ENCODE assay signal across 8 cellular contexts in the genomic region with DNA sequence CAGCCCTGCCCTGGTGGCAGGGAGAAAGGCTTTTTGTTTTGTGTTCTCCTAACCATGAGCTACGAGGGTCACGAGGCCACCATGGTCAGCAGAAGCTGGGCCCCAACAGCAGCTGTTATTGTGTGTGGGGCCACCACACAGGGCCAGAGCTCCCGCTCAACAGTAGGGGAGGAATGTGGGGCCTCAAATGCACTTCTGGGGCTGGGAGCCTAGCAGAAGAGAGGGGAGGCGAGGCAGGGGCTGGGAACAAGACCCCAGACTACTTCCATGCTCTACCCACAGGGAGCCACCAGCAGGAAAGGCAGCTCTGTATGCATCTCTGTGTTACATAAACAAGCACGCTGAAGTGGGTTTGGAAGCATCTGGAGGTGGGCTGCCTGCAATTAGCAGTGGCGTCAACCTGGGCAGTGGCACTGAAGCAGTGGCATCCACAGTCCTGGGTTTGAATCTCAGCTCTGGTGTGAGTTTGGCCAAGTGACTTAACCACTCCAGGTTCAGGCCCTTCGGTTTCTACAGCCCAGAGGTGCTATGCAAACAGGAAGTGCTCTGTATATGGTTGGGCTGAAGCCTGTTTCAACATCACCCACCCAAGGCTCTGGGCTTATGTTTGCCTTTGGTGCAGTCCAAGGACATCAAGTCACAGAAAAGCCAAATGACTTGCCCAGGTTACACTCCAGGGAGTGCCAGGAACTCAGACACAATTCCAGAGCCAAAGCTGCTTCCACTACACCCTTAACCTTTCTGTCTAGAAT. TPM values are rescaled to one million over a fixed set of nuclear protein-coding genes. Genes with fewer than 3 reads are reported as not detected.
DNase-seq lines count a peak whose midpoint lies in the region; ATAC-seq and TF ChIP-seq lines count a peak whose summit lies in the region.
"Had no signal": no experiment of that assay in that cellular context is flagged by ENCODE, and none has a peak within 500 bp of the region (broad histone marks: within the 10 kb centered on the region; RNA-seq: fewer than 3 reads in every experiment).

No MANE protein-coding gene starts in this region.

- CTCF ChIA-PET in activated B cell treated with CpG ODN at 0.5 μM for 24 hours (lab: Charles Lee) = interaction anchor here (2.0 kb wide), 1 partner anchor 19 kb away, joined by 7 read pairs; no protein-coding TSS in a partner anchor

- intact Hi-C loops in activated B cell treated with CpG ODN at 0.5 μM for 24 hours (cut with micrococcal nuclease) = no loop called here

- POLR2A ChIA-PET in activated B cell treated with CpG ODN at 0.5 μM for 24 hours (lab: Charles Lee) = no interaction called here

- H3K36me3 Mint-ChIP-seq in activated B cell treated with CpG ODN at 0.5 μM for 24 hours (ENCODE audit: low read depth) = peaks cover 19% of the 10 kb centered on the region
- H3K36me3 Mint-ChIP-seq in stimulated activated effector memory CD8-positive, alpha-beta T cell treated with anti-CD3 and anti-CD28 coated beads, Interleukin-12 subunit alpha, Interleukin-12 subunit beta, amount 100 ng/mL, for 72 hours = no peaks in the 10 kb centered on the region

- H3K4me3 Mint-ChIP-seq in activated B cell treated with CpG ODN at 0.5 μM for 24 hours = no peak overlapping the region
- H3K4me3 Mint-ChIP-seq in stimulated activated effector memory CD8-positive, alpha-beta T cell treated with anti-CD3 and anti-CD28 coated beads, Interleukin-12 subunit alpha, Interleukin-12 subunit beta, amount 100 ng/mL, for 72 hours = no peak overlapping the region

- H3K27ac Mint-ChIP-seq in activated B cell treated with CpG ODN at 0.5 μM for 24 hours = peak overlapping the region; percentile 18
- peak overlapping the region; percentile 78 for H3K27ac Mint-ChIP-seq in stimulated activated effector memory CD8-positive, alpha-beta T cell treated with anti-CD3 and anti-CD28 coated beads, Interleukin-12 subunit alpha, Interleukin-12 subunit beta, amount 100 ng/mL, for 72 hours

- peaks cover 15% of the 10 kb centered on the region for H3K4me1 Mint-ChIP-seq in activated B cell treated with CpG ODN at 0.5 μM for 24 hours
- H3K4me1 Mint-ChIP-seq in stimulated activated effector memory CD8-positive, alpha-beta T cell treated with anti-CD3 and anti-CD28 coated beads, Interleukin-12 subunit alpha, Interleukin-12 subunit beta, amount 100 ng/mL, for 72 hours = peaks cover 39% of the 10 kb centered on the region

- ATAC-seq in activated B cell treated with CpG ODN at 0.5 μM for 24 hours (ENCODE audit: low read depth) = no peak
- ATAC-seq in stimulated activated effector memory CD8-positive, alpha-beta T cell treated with anti-CD3 and anti-CD28 coated beads, Interleukin-12 subunit alpha, Interleukin-12 subunit beta, amount 100 ng/mL, for 72 hours = peak; percentile 77
- no peak for ATAC-seq in HG03521 (IDR thresholded peaks at IDR 0.05; ENCODE audit: unreplicated experiment)

- in situ Hi-C loops in G401 (cut with HindIII; ENCODE audit: low sequenced_read_pairs) = no loop called here

- H3K27me3 Mint-ChIP-seq in activated B cell treated with CpG ODN at 0.5 μM for 24 hours = no peaks in the 10 kb centered on the region

- DNase-seq in HuH-7 (ENCODE audit: low spot score) (peak; percentile 83), activated B cell treated with CpG ODN at 0.5 μM for 24 hours (no peak), inferior parietal cortex (ENCODE audit: extremely low spot score) (peak; percentile 79), NCI-H524 (lab: John Stamatoyannopoulos, UW) (no peak), G401 (ENCODE audit: low spot score) (no peak)
- no peak for DNase-seq in stimulated activated effector memory CD8-positive, alpha-beta T cell treated with anti-CD3 and anti-CD28 coated beads, Interleukin-12 subunit alpha, Interleukin-12 subunit beta, amount 100 ng/mL, for 72 hours (ENCODE audit: low spot score in 2 of 2)

- H3K9me3 Mint-ChIP-seq in activated B cell treated with CpG ODN at 0.5 μM for 24 hours = no peaks in the 10 kb centered on the region
- H3K9me3 Mint-ChIP-seq in stimulated activated effector memory CD8-positive, alpha-beta T cell treated with anti-CD3 and anti-CD28 coated beads, Interleukin-12 subunit alpha, Interleukin-12 subunit beta, amount 100 ng/mL, for 72 hours = no peaks in the 10 kb centered on the region

- TF ChIP-seq CTCF in activated B cell treated with CpG ODN at 0.5 μM for 24 hours (IDR thresholded peaks at IDR 0.05) = no peak

RNA-seq across cellular contexts. Expression of a gene that starts 16.2 kb away (rescaled TPM):
- 26.5 and 30.0 TPM in 2 replicates for total RNA-seq in activated B cell treated with CpG ODN at 0.5 μM for 24 hours
- total RNA-seq in G401 (2014; rRNA removed; shearing (Covaris generic)) = 31.0 and 34.9 TPM in 2 replicates

RNA-seq across cellular contexts. Expression of a gene that starts 30.9 kb away (rescaled TPM):
- total RNA-seq in activated B cell treated with CpG ODN at 0.5 μM for 24 hours = not detected in 2 replicates
- not detected in 2 replicates for total RNA-seq in G401 (2014; rRNA removed; shearing (Covaris generic))
- total RNA-seq: activated CD8-positive, alpha-beta memory T cell treated with anti-CD3 and anti-CD28 coated beads for 36 hours had no signal

RNA-seq across cellular contexts. Expression of a gene that starts 35.9 kb away (rescaled TPM):
- total RNA-seq in activated B cell treated with CpG ODN at 0.5 μM for 24 hours = 26.0 and 28.3 TPM in 2 replicates
- 12.9 and 38.3 TPM in 2 replicates for total RNA-seq in G401 (2014; rRNA removed; shearing (Covaris generic))

Comparison
In these comparisons a context has a peak if more than half of its experiments do, and no peak if none do; other contexts are left out.
1. DNase-seq: peak in HuH-7 (single experiment) and inferior parietal cortex (single experiment); none in activated B cell treated with CpG ODN at 0.5 μM for 24 hours (single experiment), stimulated activated effector memory CD8-positive, alpha-beta T cell treated with anti-CD3 and anti-CD28 coated beads, Interleukin-12 subunit alpha, Interleukin-12 subunit beta, amount 100 ng/mL, for 72 hours (0 of 2), NCI-H524 (0 of 2) and G401 (single experiment).